Comparison of ENCODE assay signal across 1 cellular context in the genomic region with DNA sequence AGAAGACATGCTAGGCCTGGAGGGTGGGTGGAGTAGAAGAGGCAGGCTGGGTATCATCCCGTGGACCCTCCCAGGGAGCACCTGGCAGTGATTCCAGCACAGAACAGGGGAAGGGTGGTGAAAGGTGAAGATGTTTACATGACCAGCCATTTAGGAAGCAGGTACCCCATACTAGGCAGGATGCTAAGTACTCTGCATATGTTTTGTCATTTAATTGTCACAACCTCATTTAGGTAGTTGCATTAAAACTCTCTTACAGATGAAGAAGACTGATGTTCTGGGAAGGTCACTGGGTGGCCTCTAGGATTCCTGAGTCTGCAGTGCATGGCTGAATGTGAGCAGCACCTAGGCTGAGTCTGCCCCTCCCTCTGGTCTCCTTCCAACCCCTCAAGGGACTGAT.
TF ChIP-seq lines count a peak whose summit lies in the region.

No MANE protein-coding gene starts in this region.

TF ChIP-seq in H1, 55 proteins besides CTCF, POLR2A, EP300 and RAD21:
- TF ChIP-seq PHF8 (conservative IDR thresholded peaks at IDR 0.05; ENCODE audit: low read depth, low read length): no peak
- TF ChIP-seq SP1 (IDR thresholded peaks at IDR 0.05; ENCODE audit: low read depth, low read length): 0 out of 2 replicates have a peak, but pooled peaks have one; percentile 25
- TF ChIP-seq RNF2 (IDR thresholded peaks at IDR 0.05; ENCODE audit: borderline replicate concordance, low read depth, low read length, missing control alignments, poor library complexity, severe bottlenecking): no peak
- no peak for TF ChIP-seq EZH2 (IDR thresholded peaks at IDR 0.05; ENCODE audit: low read depth, low read length, severe bottlenecking)
- TF ChIP-seq E2F6 (IDR thresholded peaks at IDR 0.05): no peak
- no peak for TF ChIP-seq SIRT6 (IDR thresholded peaks at IDR 0.05; ENCODE audit: low read length)
